In genomic region chr6:155268088-155268867, GRCh38 we compare ENCODE assay signal across 7 cellular contexts. TPM values are rescaled to one million over a fixed set of nuclear protein-coding genes. Genes with fewer than 3 reads are reported as not detected.
DNase-seq lines count a peak whose midpoint lies in the region; ATAC-seq and TF ChIP-seq lines count a peak whose summit lies in the region.
"Not testable (repeated sequence)": the region's sequence is repeated elsewhere in the genome, so short reads cannot be mapped to it uniquely, and the experiment has no call there.

No MANE protein-coding gene starts in this region.

- H3K36me3 ChIP-seq in DOHH2 (ENCODE audit: control insufficient read depth, low read length) (peaks cover 47% of the 10 kb centered on the region), mesodermal cell (ENCODE audit: control insufficient read depth, insufficient read depth, low read length) (peaks cover 46% of the 10 kb centered on the region)

- H3K4me2 ChIP-seq in DOHH2 (ENCODE audit: low read length): not testable (repeated sequence)

- H3K9me3 ChIP-seq in DOHH2 (ENCODE audit: control insufficient read depth, insufficient read depth, low read length); mesodermal cell (ENCODE audit: control insufficient read depth, low read length): not testable (repeated sequence)

- DNase-seq in HEK293T (ENCODE audit: extremely low spot score) (peak; percentile 53), NAMALWA (ENCODE audit: low spot score) (peak; percentile 67), amniotic stem cell (lab: John Stamatoyannopoulos, UW) (peak; percentile 30), fibroblast of the conjunctiva (ENCODE audit: low read depth) (peak; percentile 53)

- H4K20me1 ChIP-seq in DOHH2 (ENCODE audit: control insufficient read depth, insufficient read depth, low read depth, low read length): not testable (repeated sequence)

- H3K4me1 ChIP-seq in DOHH2 (ENCODE audit: control insufficient read depth, low read length): not testable (repeated sequence)
- peaks cover 25% of the 10 kb centered on the region for H3K4me1 ChIP-seq in mesodermal cell (ENCODE audit: control insufficient read depth, insufficient read depth, low read length, poor library complexity, severe bottlenecking)

- CTCF ChIA-PET in HEK293T (lab: Yijun Ruan, JAX): interaction anchor here (0.6 kb wide), 1 partner anchor 1265 kb away, joined by 4 read pairs; no protein-coding TSS in a partner anchor

- H3K27ac ChIP-seq in DOHH2 (ENCODE audit: low read depth, low read length): not testable (repeated sequence)
- peak overlapping the region; percentile 64 for H3K27ac ChIP-seq in mesodermal cell (ENCODE audit: low read depth, low read length, severe bottlenecking)

- not testable (repeated sequence) for H3K27me3 ChIP-seq in DOHH2 (ENCODE audit: control insufficient read depth, low read length)

- peak; percentile 71 for ATAC-seq in SK-N-SH treated with all-trans-retinoic acid at 6 μM for 48 hours

- POLR2A ChIA-PET in HEK293T (lab: Yijun Ruan, JAX): not testable (repeated sequence)

- not testable (repeated sequence) for H3K4me3 ChIP-seq in DOHH2 (ENCODE audit: low read length); mesodermal cell (ENCODE audit: extremely low read depth, insufficient read depth, low read length, poor library complexity, severe bottlenecking)

- 71 to 100% methylated on average over 1 of the region's 5 CpGs for whole genome bisulfite sequencing in mesodermal cell (ENCODE audit: insufficient coverage in 2 of 2), 2 experiments

- not testable (repeated sequence) for H3K79me2 ChIP-seq in DOHH2 (ENCODE audit: control insufficient read depth, low read length)

- not testable (repeated sequence) for H3F3A ChIP-seq in DOHH2 (ENCODE audit: control insufficient read depth, insufficient read depth)

- TF ChIP-seq CTCF in DOHH2 (IDR thresholded peaks at IDR 0.05; ENCODE audit: low read depth, low read length, poor library complexity, severe bottlenecking): peak; percentile 66

- H3K9me2 ChIP-seq in DOHH2 (replicated peaks; ENCODE audit: control insufficient read depth, low read length): not testable (repeated sequence)

TF ChIP-seq in SK-N-SH treated with all-trans-retinoic acid at 6 μM for 48 hours, 23 proteins besides CTCF, POLR2A, EP300 and RAD21:
- TF ChIP-seq, protein P1, sequence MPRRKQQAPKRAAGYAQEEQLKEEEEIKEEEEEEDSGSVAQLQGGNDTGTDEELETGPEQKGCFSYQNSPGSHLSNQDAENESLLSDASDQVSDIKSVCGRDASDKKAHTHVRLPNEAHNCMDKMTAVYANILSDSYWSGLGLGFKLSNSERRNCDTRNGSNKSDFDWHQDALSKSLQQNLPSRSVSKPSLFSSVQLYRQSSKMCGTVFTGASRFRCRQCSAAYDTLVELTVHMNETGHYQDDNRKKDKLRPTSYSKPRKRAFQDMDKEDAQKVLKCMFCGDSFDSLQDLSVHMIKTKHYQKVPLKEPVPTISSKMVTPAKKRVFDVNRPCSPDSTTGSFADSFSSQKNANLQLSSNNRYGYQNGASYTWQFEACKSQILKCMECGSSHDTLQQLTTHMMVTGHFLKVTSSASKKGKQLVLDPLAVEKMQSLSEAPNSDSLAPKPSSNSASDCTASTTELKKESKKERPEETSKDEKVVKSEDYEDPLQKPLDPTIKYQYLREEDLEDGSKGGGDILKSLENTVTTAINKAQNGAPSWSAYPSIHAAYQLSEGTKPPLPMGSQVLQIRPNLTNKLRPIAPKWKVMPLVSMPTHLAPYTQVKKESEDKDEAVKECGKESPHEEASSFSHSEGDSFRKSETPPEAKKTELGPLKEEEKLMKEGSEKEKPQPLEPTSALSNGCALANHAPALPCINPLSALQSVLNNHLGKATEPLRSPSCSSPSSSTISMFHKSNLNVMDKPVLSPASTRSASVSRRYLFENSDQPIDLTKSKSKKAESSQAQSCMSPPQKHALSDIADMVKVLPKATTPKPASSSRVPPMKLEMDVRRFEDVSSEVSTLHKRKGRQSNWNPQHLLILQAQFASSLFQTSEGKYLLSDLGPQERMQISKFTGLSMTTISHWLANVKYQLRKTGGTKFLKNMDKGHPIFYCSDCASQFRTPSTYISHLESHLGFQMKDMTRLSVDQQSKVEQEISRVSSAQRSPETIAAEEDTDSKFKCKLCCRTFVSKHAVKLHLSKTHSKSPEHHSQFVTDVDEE (CRISPR knock-in tag; IDR thresholded peaks at IDR 0.05): peak; percentile 51; the same call in 1 of the 2 replicates
- TF ChIP-seq TCF4 (CRISPR knock-in tag; IDR thresholded peaks at IDR 0.05; ENCODE audit: borderline replicate concordance): peak; percentile 67; the same call in 1 of the 2 replicates

RNA-seq across cellular contexts. Expression of gene CLDN20, which starts 4.5 kb away (rescaled TPM):
- polyA plus RNA-seq in mesodermal cell (2013, experiment 1 of 2): not detected
- polyA plus RNA-seq in mesodermal cell (2013, experiment 2 of 2): not detected

RNA-seq across cellular contexts. Expression of gene TFB1M, which starts 46.0 kb away (rescaled TPM):
- polyA plus RNA-seq in mesodermal cell (2013, experiment 1 of 2): 29.2 TPM
- polyA plus RNA-seq in mesodermal cell (2013, experiment 2 of 2): 26.8 TPM
